8 cellular contexts compared by ENCODE assay signal in genomic region chr13:113965968-113966884, GRCh38. TPM values are rescaled to one million over a fixed set of nuclear protein-coding genes. Genes with fewer than 3 reads are reported as not detected.
"Had no signal": no experiment of that assay in that cellular context is flagged by ENCODE, and none has a peak within 500 bp of the region (broad histone marks: within the 10 kb centered on the region; RNA-seq: fewer than 3 reads in every experiment).

No MANE protein-coding gene starts in this region.

- FAIRE-seq: H54 had no signal

- DNase-seq: GM23248, GOT3, H9, HCEC 1CT, HFFc6, KG1 had no signal

- H3K4me3 ChIP-seq: GM23248 had no signal

- H3K9ac ChIP-seq: GM23248 had no signal

- H2AFZ ChIP-seq: GM23248 had no signal

- H3K27ac ChIP-seq: GM23248, HL-60 had no signal

RNA-seq across cellular contexts. Expression of gene C13orf46, which starts 7.7 kb away (rescaled TPM):
- total RNA-seq: GM23248 had no signal
